10 cellular contexts compared by ENCODE assay signal in the genomic region with DNA sequence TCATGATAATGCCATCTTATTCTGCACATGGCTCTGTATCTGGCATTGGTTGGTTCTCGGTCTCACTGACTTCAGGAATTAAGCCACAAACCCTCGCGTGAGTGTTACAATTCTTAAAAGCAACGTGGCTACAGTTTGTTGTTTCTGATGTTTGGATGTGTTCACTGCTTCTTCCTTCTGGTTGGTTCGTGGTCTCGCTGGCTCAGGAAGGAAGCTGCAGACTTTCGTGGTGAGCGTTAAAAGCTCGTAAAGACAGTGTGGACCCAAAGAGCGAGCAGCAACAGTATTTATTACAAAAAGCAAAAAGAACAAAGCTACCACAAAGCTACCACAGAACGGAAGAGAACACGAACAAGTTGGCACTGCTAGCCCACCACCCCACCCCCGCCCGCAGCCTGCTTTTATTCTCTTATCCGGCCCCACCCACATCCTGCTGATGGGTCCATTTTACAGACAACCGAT. TPM values are rescaled to one million over a fixed set of nuclear protein-coding genes. Genes with fewer than 3 reads are reported as not detected.
DNase-seq lines count a peak whose midpoint lies in the region; ATAC-seq, FAIRE-seq and TF ChIP-seq lines count a peak whose summit lies in the region.
"Had no signal": no experiment of that assay in that cellular context is flagged by ENCODE, and none has a peak within 500 bp of the region (broad histone marks: within the 10 kb centered on the region; RNA-seq: fewer than 3 reads in every experiment).

No MANE protein-coding gene starts in this region.

- CTCF ChIA-PET in activated CD4-positive, alpha-beta T cell treated with anti-CD3 and anti-CD28 coated beads for 36 hours (lab: Charles Lee), result interaction anchor here (0.5 to 1.6 kb wide), 9 partner anchors 8 to 489 kb away, joined by 3 to 7 read pairs (median 4); no protein-coding TSS in a partner anchor
- CTCF ChIA-PET in K562 (lab: Yijun Ruan, JAX; ENCODE audit: low intra/inter-chr PET ratio), result no interaction called here

- TF ChIP-seq EP300 in K562 (IDR thresholded peaks at IDR 0.05; ENCODE audit: low read length) (no peak), tibial nerve (IDR thresholded peaks at IDR 0.05) (no peak)

- no peaks in the 10 kb centered on the region for H3K9me1 ChIP-seq in K562 (ENCODE audit: control insufficient read depth, insufficient read depth, low read length)

- in situ Hi-C loops in K562 (cut with MboI), result loop anchor here (10.0 kb wide), 1 partner anchor 485 kb away; no protein-coding TSS in a partner anchor

- H3K27me3 ChIP-seq in K562 (ENCODE audit: control insufficient read depth in 2 of 2, insufficient read depth in 2 of 2, low read length in 2 of 2) (no peaks in the 10 kb centered on the region), tibial nerve (no peaks in the 10 kb centered on the region)
- H3K27me3 ChIP-seq: ascending aorta had no signal

- POLR2A ChIA-PET in activated CD4-positive, alpha-beta T cell treated with anti-CD3 and anti-CD28 coated beads for 36 hours (lab: Charles Lee), result interaction anchor here (0.6 to 1.1 kb wide), 2 partner anchors 43 to 47 kb away, joined by 4 to 5 read pairs; no protein-coding TSS in a partner anchor
- POLR2A ChIA-PET in K562 (lab: Yijun Ruan, JAX), result interaction anchor here (0.6 to 1.0 kb wide), 4 partner anchors 10 to 140 kb away, joined by 3 to 5 read pairs (median 4); partner anchors contain the start of gene MYLIP

- H3K27ac ChIP-seq in K562 (ENCODE audit: extremely low read depth, low read depth, low read length) (no peak overlapping the region), tibial nerve (no peak overlapping the region)
- H3K27ac ChIP-seq: ascending aorta had no signal

- H2AFZ ChIP-seq in K562 (ENCODE audit: low read depth, low read length), result peak overlapping the region; percentile 33; the same call in 1 of the 2 replicates

- peaks cover 0 to 8% of the 10 kb centered on the region in 2 experiments; a peak in 2 of 5 replicates for H3K4me1 ChIP-seq in K562 (replicated peaks in 1 of 2; ENCODE audit: control insufficient read depth in 2 of 2, insufficient read depth in 2 of 2, low read length in 2 of 2)
- peaks cover 0 to 9% (median 0%) of the 10 kb centered on the region in 4 donors for H3K4me1 ChIP-seq in tibial nerve

- H3K27me3 Mint-ChIP-seq in activated CD4-positive, alpha-beta T cell treated with anti-CD3 and anti-CD28 coated beads for 36 hours, result no peaks in the 10 kb centered on the region

- peaks cover 12% of the 10 kb centered on the region for H3K9me3 Mint-ChIP-seq in activated CD4-positive, alpha-beta T cell treated with anti-CD3 and anti-CD28 coated beads for 36 hours (ENCODE audit: low read depth)

- TF ChIP-seq POLR2A in K562 (conservative IDR thresholded peaks at IDR 0.05), result no peak
- TF ChIP-seq POLR2A in tibial nerve (IDR thresholded peaks at IDR 0.05), result no peak

- 81% methylated on average over 16 of the region's 16 CpGs for WGBS in K562 (ENCODE audit: insufficient coverage, low coverage, missing lambda C conversion rate)
- 77 to 80% methylated on average over 16 of the region's 16 CpGs for WGBS in tibial nerve, 2 donors

- H3K79me2 ChIP-seq in K562 (ENCODE audit: control insufficient read depth, insufficient read depth, low read length), result no peaks in the 10 kb centered on the region

- peak; percentile 45 for DNase-seq in activated CD4-positive, alpha-beta T cell treated with anti-CD3 and anti-CD28 coated beads for 36 hours
- DNase-seq in activated CD4-positive, alpha-beta T cell treated with anti-CD3 and anti-CD28 coated beads for 1 hour, result no peak
- DNase-seq in UCSD-AML1 (lab: John Stamatoyannopoulos, UW; ENCODE audit: unreplicated experiment) (peak; percentile 17), K562 (ENCODE audit: extremely low read depth in 1 of 4, low spot score in 3 of 4) (no peak), tibial nerve (ENCODE audit: low spot score in 2 of 2) (no peak), SK-N-DZ (ENCODE audit: low spot score) (no peak)
- peak; percentile 27 to 93 (median 72) for DNase-seq in stimulated activated naive CD4-positive, alpha-beta T cell (lab: John Stamatoyannopoulos, UW)
- DNase-seq: NCI-H82 had no signal

- intact Hi-C loops in activated CD4-positive, alpha-beta T cell treated with anti-CD3 and anti-CD28 coated beads for 36 hours (cut with DNase I, micrococcal nuclease), result loop anchor here (1.0 to 5.0 kb wide), 3 partner anchors 44 to 288 kb away; no protein-coding TSS in a partner anchor
- intact Hi-C loops in K562 (cut with micrococcal nuclease), result no loop called here

- H3K9ac ChIP-seq in K562 (ENCODE audit: insufficient read depth in 1 of 2, low read depth in 2 of 2, low read length in 2 of 2), result no peak overlapping the region

- no peak overlapping the region for H3K4me2 ChIP-seq in K562 (ENCODE audit: insufficient read depth, low read length)

- H3K36me3 ChIP-seq in K562 (ENCODE audit: control insufficient read depth, insufficient read depth, low read length), result no peaks in the 10 kb centered on the region
- H3K36me3 ChIP-seq in tibial nerve, result no peaks in the 10 kb centered on the region
- H3K36me3 ChIP-seq: ascending aorta had no signal

- no TSS peak for BruUV-seq in K562 (replicated peaks; lab: Mats Ljungman, UMichigan)

- H3K4me3 Mint-ChIP-seq in activated CD4-positive, alpha-beta T cell treated with anti-CD3 and anti-CD28 coated beads for 36 hours, result peak overlapping the region; percentile 51

- no peak for FAIRE-seq in K562 (lab: Jason Lieb, UNC)

- peaks cover 7% of the 10 kb centered on the region for H3K9me3 ChIP-seq in K562 (replicated peaks; ENCODE audit: control insufficient read depth, insufficient read depth, low read depth, low read length)
- H3K9me3 ChIP-seq in tibial nerve, result no peaks in the 10 kb centered on the region
- H3K9me3 ChIP-seq: ascending aorta had no signal

- H3K27ac Mint-ChIP-seq in activated CD4-positive, alpha-beta T cell treated with anti-CD3 and anti-CD28 coated beads for 36 hours, result peak overlapping the region; percentile 70

- peaks cover 12% of the 10 kb centered on the region for H3K36me3 Mint-ChIP-seq in activated CD4-positive, alpha-beta T cell treated with anti-CD3 and anti-CD28 coated beads for 36 hours (ENCODE audit: low read depth)

- H3K4me1 Mint-ChIP-seq in activated CD4-positive, alpha-beta T cell treated with anti-CD3 and anti-CD28 coated beads for 36 hours, result peaks cover 21% of the 10 kb centered on the region

- TF ChIP-seq CTCF in K562 (IDR thresholded peaks at IDR 0.05 in 2 of 3, conservative IDR thresholded peaks at IDR 0.05 in 1 of 3; ENCODE audit: insufficient read depth in 2 of 3, low read depth in 1 of 3, low read length in 3 of 3) (no peak), tibial nerve (IDR thresholded peaks at IDR 0.05) (no peak)

- no peak overlapping the region for H3K4me3 ChIP-seq in K562
- no peak overlapping the region for H3K4me3 ChIP-seq in tibial nerve

- peak; percentile 39 for ATAC-seq in activated CD4-positive, alpha-beta T cell treated with anti-CD3 and anti-CD28 coated beads for 36 hours
- no peak for ATAC-seq in K562
- no peak for ATAC-seq in GM21423 (IDR thresholded peaks at IDR 0.05; ENCODE audit: unreplicated experiment)

- H4K20me1 ChIP-seq in K562 (replicated peaks; ENCODE audit: control insufficient read depth, insufficient read depth, low read length), result no peaks in the 10 kb centered on the region

- no peak for TF ChIP-seq RAD21 in K562 (CRISPR knock-in tag; conservative IDR thresholded peaks at IDR 0.05 in 1 of 2, IDR thresholded peaks at IDR 0.05 in 1 of 2)

RNA-seq across cellular contexts. Expression of gene MYLIP, which starts 51.1 kb away (rescaled TPM):
- 10 to 100 TPM in 1 of 2 experiments, 1 to 10 TPM in 1; 9.2 to 10.6 TPM for total RNA-seq in activated CD4-positive, alpha-beta T cell treated with anti-CD3 and anti-CD28 coated beads for 36 hours
- total RNA-seq in K562 (2011; cell fraction: chromatin; rRNA removed; ENCODE audit: low replicate concordance), result 54.7 and 71.0 TPM in 2 replicates
- total RNA-seq in K562 (2011; cell fraction: nucleolus; rRNA removed), result 35.4 TPM in 2 replicates
- total RNA-seq in K562 (2011; cell fraction: nucleoplasm; rRNA removed), result 46.5 and 66.0 TPM in 2 replicates
- total RNA-seq in K562 (2014; rRNA removed), result 31.1 and 31.5 TPM in 2 replicates
- total RNA-seq in K562 (2014; rRNA removed; fragmentation: Illumina TruSeq; extraction: Trizol), result 27.2 and 29.2 TPM in 2 replicates
- total RNA-seq in K562 (2015; rRNA removed; fragmentation: Illumina TruSeq; extraction: Trizol), result 37.8 and 43.5 TPM in 2 replicates
- 32.5 and 34.4 TPM in 2 replicates for total RNA-seq in K562 (2021)
- polyA plus RNA-seq in K562 (2011; rRNA removed), result 41.9 and 46.1 TPM in 2 replicates
- polyA plus RNA-seq in K562 (2011; cell fraction: cytosol; rRNA removed), result 21.3 and 30.8 TPM in 2 replicates
- 66.4 and 72.9 TPM in 2 replicates for polyA plus RNA-seq in K562 (2011; cell fraction: nucleus; rRNA removed)
- 31.8 and 37.9 TPM in 2 replicates for polyA plus RNA-seq in K562 (2012)
- polyA plus RNA-seq in K562 (2014; fragmentation: Illumina TruSeq; extraction: Trizol), result 27.1 and 29.8 TPM in 2 replicates
- 10 to 100 TPM; 10.8 to 12.9 TPM for polyA plus RNA-seq in K562 (2014; fragmentation: Nextera tagmentation; extraction: Ambion mirVana)
- polyA plus RNA-seq in K562 (2014; rRNA removed), result 33.4 and 37.1 TPM in 2 replicates
- 49.0 and 49.4 TPM in 2 replicates for polyA minus RNA-seq in K562 (2011; rRNA and poly(A)+ RNA removed)
- 22.9 and 24.3 TPM in 2 replicates for polyA minus RNA-seq in K562 (2011; cell fraction: cytosol; rRNA and poly(A)+ RNA removed)
- 36.1 and 55.1 TPM in 2 replicates for polyA minus RNA-seq in K562 (2011; cell fraction: nucleus; rRNA and poly(A)+ RNA removed)
- 10 to 100 TPM; 23.4 to 43.3 (median 29.7) TPM for total RNA-seq in tibial nerve
- polyA plus RNA-seq in SK-N-DZ (2014; cell fraction: cytosol; rRNA removed), result 2.5 and 3.9 TPM in 2 replicates
- 4.7 and 5.4 TPM in 2 replicates for polyA plus RNA-seq in SK-N-DZ (2014; cell fraction: nucleus; rRNA removed)

RNA-seq across cellular contexts. Expression of gene GMPR, which starts 58.4 kb away (rescaled TPM):
- 1 to 10 TPM; 1.4 to 1.6 TPM for total RNA-seq in activated CD4-positive, alpha-beta T cell treated with anti-CD3 and anti-CD28 coated beads for 36 hours
- 58.9 and 89.1 TPM in 2 replicates for total RNA-seq in K562 (2011; cell fraction: chromatin; rRNA removed; ENCODE audit: low replicate concordance)
- 52.6 and 53.0 TPM in 2 replicates for total RNA-seq in K562 (2011; cell fraction: nucleolus; rRNA removed)
- 58.1 and 58.7 TPM in 2 replicates for total RNA-seq in K562 (2011; cell fraction: nucleoplasm; rRNA removed)
- total RNA-seq in K562 (2014; rRNA removed), result 42.5 and 46.2 TPM in 2 replicates
- 34.1 and 34.6 TPM in 2 replicates for total RNA-seq in K562 (2014; rRNA removed; fragmentation: Illumina TruSeq; extraction: Trizol)
- 52.9 and 53.5 TPM in 2 replicates for total RNA-seq in K562 (2015; rRNA removed; fragmentation: Illumina TruSeq; extraction: Trizol)
- 64.1 and 73.7 TPM in 2 replicates for total RNA-seq in K562 (2021)
- polyA plus RNA-seq in K562 (2011; rRNA removed), result 66.7 and 72.1 TPM in 2 replicates
- polyA plus RNA-seq in K562 (2011; cell fraction: cytosol; rRNA removed), result 97.7 and 111 TPM in 2 replicates
- polyA plus RNA-seq in K562 (2011; cell fraction: nucleus; rRNA removed), result 50.2 and 57.5 TPM in 2 replicates
- 80.2 and 117 TPM in 2 replicates for polyA plus RNA-seq in K562 (2012)
- 83.7 and 85.6 TPM in 2 replicates for polyA plus RNA-seq in K562 (2014; fragmentation: Illumina TruSeq; extraction: Trizol)
- polyA plus RNA-seq in K562 (2014; fragmentation: Nextera tagmentation; extraction: Ambion mirVana), result 10 to 100 TPM; 42.0 to 47.8 TPM
- polyA plus RNA-seq in K562 (2014; rRNA removed), result 45.6 and 49.8 TPM in 2 replicates
- 82.0 and 85.1 TPM in 2 replicates for polyA minus RNA-seq in K562 (2011; rRNA and poly(A)+ RNA removed)
- 38.0 and 45.0 TPM in 2 replicates for polyA minus RNA-seq in K562 (2011; cell fraction: cytosol; rRNA and poly(A)+ RNA removed)
- 26.5 and 45.9 TPM in 2 replicates for polyA minus RNA-seq in K562 (2011; cell fraction: nucleus; rRNA and poly(A)+ RNA removed)
- total RNA-seq in tibial nerve, result 10 to 100 TPM; 14.0 to 21.8 (median 15.8) TPM
- 2.3 and 5.3 TPM in 2 replicates for polyA plus RNA-seq in SK-N-DZ (2014; cell fraction: cytosol; rRNA removed)
- 0.89 and 2.3 TPM in 2 replicates for polyA plus RNA-seq in SK-N-DZ (2014; cell fraction: nucleus; rRNA removed)

Comparison
In these comparisons a context has a peak if more than half of its experiments do, and no peak if none do; other contexts are left out.
1. DNase-seq: peak in activated CD4-positive, alpha-beta T cell treated with anti-CD3 and anti-CD28 coated beads for 36 hours (single experiment), UCSD-AML1 (single experiment) and stimulated activated naive CD4-positive, alpha-beta T cell (6 of 6); none in activated CD4-positive, alpha-beta T cell treated with anti-CD3 and anti-CD28 coated beads for 1 hour (single experiment), K562 (0 of 4), tibial nerve (0 of 2) and SK-N-DZ (single experiment).
2. RNA of gene GMPR, which starts 58.4 kb away (total RNA-seq): 34.1 to 89.1 TPM in K562 and 14.0 to 21.8 TPM in tibial nerve; 1.4 to 1.6 TPM in activated CD4-positive, alpha-beta T cell treated with anti-CD3 and anti-CD28 coated beads for 36 hours; every median in the first group is over 4 times any median in the second.